Comparison of ENCODE assay signal across 15 cellular contexts in genomic region chr2:191126386-191126785, GRCh38. TPM values are rescaled to one million over a fixed set of nuclear protein-coding genes. Genes with fewer than 3 reads are reported as not detected.
A peak's percentile ranks its signal among the peaks of the same experiment; 100 is the strongest.
DNase-seq lines count a peak whose midpoint lies in the region; ATAC-seq and TF ChIP-seq lines count a peak whose summit lies in the region.
"Had no signal": no experiment of that assay in that cellular context is flagged by ENCODE, and none has a peak within 500 bp of the region (broad histone marks: within the 10 kb centered on the region; RNA-seq: fewer than 3 reads in every experiment).

No MANE protein-coding gene starts in this region.

- no peaks in the 10 kb centered on the region for H3K9me3 ChIP-seq in neural progenitor cell (ENCODE audit: low read depth)
- H3K9me3 ChIP-seq: heart left ventricle had no signal

- ATAC-seq in GM18907 (IDR thresholded peaks at IDR 0.05; ENCODE audit: unreplicated experiment), result peak; percentile 51
- ATAC-seq in activated CD8-positive, alpha-beta T cell treated with anti-CD3 and anti-CD28 coated beads for 36 hours, result peak; percentile 59
- peak; percentile 84 to 88 for ATAC-seq in natural killer cell treated with Interleukin-12 subunit alpha and Interleukin-12 subunit beta and Interleukin-15 and Interleukin-18, amount 100 ng/mL, for 72 hours

- H3K27ac Mint-ChIP-seq in activated CD4-positive, alpha-beta T cell treated with anti-CD3 and anti-CD28 coated beads, Interleukin-2, amount 10 ng/mL, durations not matched to agents 7 days and 5 days, result peak overlapping the region; percentile 6
- peak overlapping the region; percentile 82 for H3K27ac Mint-ChIP-seq in activated CD8-positive, alpha-beta T cell treated with anti-CD3 and anti-CD28 coated beads for 36 hours
- H3K27ac Mint-ChIP-seq in natural killer cell treated with Interleukin-12 subunit alpha and Interleukin-12 subunit beta and Interleukin-15 and Interleukin-18, amount 100 ng/mL, for 72 hours, result peak overlapping the region; percentile 95 to 96
- no peak overlapping the region for H3K27ac Mint-ChIP-seq in neural progenitor cell
- H3K27ac Mint-ChIP-seq: memory B cell had no signal

- peak overlapping the region; percentile 14 for H3K4me3 Mint-ChIP-seq in activated CD4-positive, alpha-beta T cell treated with anti-CD3 and anti-CD28 coated beads, Interleukin-2, amount 10 ng/mL, durations not matched to agents 7 days and 5 days
- H3K4me3 Mint-ChIP-seq in activated CD8-positive, alpha-beta T cell treated with anti-CD3 and anti-CD28 coated beads for 36 hours, result peak overlapping the region; percentile 25
- H3K4me3 Mint-ChIP-seq in natural killer cell treated with Interleukin-12 subunit alpha and Interleukin-12 subunit beta and Interleukin-15 and Interleukin-18, amount 100 ng/mL, for 72 hours, result peak overlapping the region; percentile 84
- H3K4me3 Mint-ChIP-seq in neural progenitor cell, result no peak overlapping the region
- H3K4me3 Mint-ChIP-seq: memory B cell had no signal

- intact Hi-C loops in activated CD8-positive, alpha-beta T cell treated with anti-CD3 and anti-CD28 coated beads for 36 hours (cut with micrococcal nuclease), result no loop called here

- H3K4me1 ChIP-seq in neural progenitor cell, result no peaks in the 10 kb centered on the region
- H3K4me1 ChIP-seq: heart left ventricle had no signal

- no peak overlapping the region for H3K27ac ChIP-seq in neural progenitor cell
- H3K27ac ChIP-seq: cardiac muscle cell had no signal

- no peak overlapping the region for H3K4me3 ChIP-seq in neural progenitor cell
- H3K4me3 ChIP-seq: cardiac muscle cell, heart left ventricle had no signal

- no peak for TF ChIP-seq CTCF in activated CD8-positive, alpha-beta T cell treated with anti-CD3 and anti-CD28 coated beads for 36 hours (IDR thresholded peaks at IDR 0.05)
- no peak for TF ChIP-seq CTCF in neural progenitor cell (IDR thresholded peaks at IDR 0.05)

- DNase-seq in activated CD4-positive, alpha-beta T cell treated with anti-CD3 and anti-CD28 coated beads, Interleukin-2, amount 10 ng/mL, durations not matched to agents 7 days and 5 days, result peak; percentile 29
- no peak for DNase-seq in activated CD4-positive, alpha-beta T cell treated with anti-CD3 and anti-CD28 coated beads, Interleukin-2, amount 50 U/mL, for 48 hours
- peak; percentile 61 for DNase-seq in activated CD8-positive, alpha-beta T cell treated with anti-CD3 and anti-CD28 coated beads for 36 hours
- DNase-seq in natural killer cell treated with Interleukin-12 subunit alpha and Interleukin-12 subunit beta and Interleukin-15 and Interleukin-18, amount 100 ng/mL, for 72 hours (ENCODE audit: low spot score), result peak; percentile 82
- DNase-seq in neural progenitor cell (ENCODE audit: low spot score) (no peak), HuH-7.5 (ENCODE audit: low spot score) (no peak), NCI-H345 treated with DMSO at 0.1 percent for 48 hours (lab: John Stamatoyannopoulos, UW; ENCODE audit: unreplicated experiment) (no peak)
- DNase-seq: effector CD8-positive, alpha-beta T cell; heart left ventricle; NCI-H1436 treated with DMSO at 0.1 percent for 48 hours; Right ventricle myocardium superior; T-helper 9 cell had no signal

- H3K27me3 ChIP-seq in neural progenitor cell, result no peaks in the 10 kb centered on the region
- H3K27me3 ChIP-seq: cardiac muscle cell, heart left ventricle had no signal

- no peaks in the 10 kb centered on the region for H4K20me1 ChIP-seq in neural progenitor cell (ENCODE audit: low read depth)

- no peaks in the 10 kb centered on the region for H3K79me2 ChIP-seq in neural progenitor cell (ENCODE audit: low read depth)

- peaks cover 62% of the 10 kb centered on the region for H3K4me1 Mint-ChIP-seq in activated CD4-positive, alpha-beta T cell treated with anti-CD3 and anti-CD28 coated beads, Interleukin-2, amount 10 ng/mL, durations not matched to agents 7 days and 5 days
- peaks cover 70% of the 10 kb centered on the region for H3K4me1 Mint-ChIP-seq in activated CD8-positive, alpha-beta T cell treated with anti-CD3 and anti-CD28 coated beads for 36 hours (ENCODE audit: low read depth)
- H3K4me1 Mint-ChIP-seq in natural killer cell treated with Interleukin-12 subunit alpha and Interleukin-12 subunit beta and Interleukin-15 and Interleukin-18, amount 100 ng/mL, for 72 hours (ENCODE audit: low read depth in 2 of 2), result peaks cover 60 to 73% of the 10 kb centered on the region in 2 donors
- no peaks in the 10 kb centered on the region for H3K4me1 Mint-ChIP-seq in neural progenitor cell
- H3K4me1 Mint-ChIP-seq: memory B cell had no signal

- no peaks in the 10 kb centered on the region for H3K36me3 ChIP-seq in neural progenitor cell
- H3K36me3 ChIP-seq: cardiac muscle cell, heart left ventricle had no signal

- CTCF ChIA-PET in activated CD4-positive, alpha-beta T cell treated with anti-CD3 and anti-CD28 coated beads, Interleukin-2, amount 10 ng/mL, durations not matched to agents 7 days and 5 days (lab: Charles Lee), result interaction anchor here (0.9 to 2.1 kb wide), 10 partner anchors 11 to 567 kb away, joined by 3 to 10 read pairs (median 4); no protein-coding TSS in a partner anchor
- CTCF ChIA-PET in activated CD8-positive, alpha-beta T cell treated with anti-CD3 and anti-CD28 coated beads for 36 hours (lab: Charles Lee), result interaction anchor here (0.6 to 2.6 kb wide), 9 partner anchors 10 to 558 kb away, joined by 3 to 11 read pairs (median 5); no protein-coding TSS in a partner anchor

- POLR2A ChIA-PET in activated CD4-positive, alpha-beta T cell treated with anti-CD3 and anti-CD28 coated beads, Interleukin-2, amount 10 ng/mL, durations not matched to agents 7 days and 5 days (lab: Charles Lee), result no interaction called here
- POLR2A ChIA-PET in activated CD8-positive, alpha-beta T cell treated with anti-CD3 and anti-CD28 coated beads for 36 hours (lab: Charles Lee), result interaction anchor here (0.9 to 1.5 kb wide), 9 partner anchors 9 to 55 kb away, joined by 3 to 6 read pairs (median 4); partner anchors contain the start of gene STAT4

- H3K36me3 Mint-ChIP-seq in activated CD4-positive, alpha-beta T cell treated with anti-CD3 and anti-CD28 coated beads, Interleukin-2, amount 10 ng/mL, durations not matched to agents 7 days and 5 days (ENCODE audit: low read depth), result peaks cover 65% of the 10 kb centered on the region
- peaks cover 73% of the 10 kb centered on the region for H3K36me3 Mint-ChIP-seq in activated CD8-positive, alpha-beta T cell treated with anti-CD3 and anti-CD28 coated beads for 36 hours (ENCODE audit: low read depth)
- H3K36me3 Mint-ChIP-seq in natural killer cell treated with Interleukin-12 subunit alpha and Interleukin-12 subunit beta and Interleukin-15 and Interleukin-18, amount 100 ng/mL, for 72 hours, result peaks cover 16% of the 10 kb centered on the region
- no peaks in the 10 kb centered on the region for H3K36me3 Mint-ChIP-seq in neural progenitor cell

- no peaks in the 10 kb centered on the region for H3F3A ChIP-seq in neural progenitor cell (ENCODE audit: low read depth)

- no peak overlapping the region for H2AFZ ChIP-seq in neural progenitor cell (replicated peaks)

- peaks cover 15% of the 10 kb centered on the region for H3K9me3 Mint-ChIP-seq in activated CD4-positive, alpha-beta T cell treated with anti-CD3 and anti-CD28 coated beads, Interleukin-2, amount 10 ng/mL, durations not matched to agents 7 days and 5 days
- H3K9me3 Mint-ChIP-seq in activated CD8-positive, alpha-beta T cell treated with anti-CD3 and anti-CD28 coated beads for 36 hours, result peaks cover 7% of the 10 kb centered on the region
- peaks cover 3% of the 10 kb centered on the region for H3K9me3 Mint-ChIP-seq in natural killer cell treated with Interleukin-12 subunit alpha and Interleukin-12 subunit beta and Interleukin-15 and Interleukin-18, amount 100 ng/mL, for 72 hours
- no peaks in the 10 kb centered on the region for H3K9me3 Mint-ChIP-seq in neural progenitor cell
- H3K9me3 Mint-ChIP-seq: memory B cell had no signal

- H3K4me2 ChIP-seq in neural progenitor cell, result no peak overlapping the region

- no peak overlapping the region for H3K9ac ChIP-seq in neural progenitor cell

- no peaks in the 10 kb centered on the region for H3K27me3 Mint-ChIP-seq in activated CD4-positive, alpha-beta T cell treated with anti-CD3 and anti-CD28 coated beads, Interleukin-2, amount 10 ng/mL, durations not matched to agents 7 days and 5 days
- H3K27me3 Mint-ChIP-seq in activated CD8-positive, alpha-beta T cell treated with anti-CD3 and anti-CD28 coated beads for 36 hours, result no peaks in the 10 kb centered on the region
- H3K27me3 Mint-ChIP-seq in natural killer cell treated with Interleukin-12 subunit alpha and Interleukin-12 subunit beta and Interleukin-15 and Interleukin-18, amount 100 ng/mL, for 72 hours, result no peaks in the 10 kb centered on the region
- H3K27me3 Mint-ChIP-seq in neural progenitor cell (ENCODE audit: insufficient read depth, low read depth), result peaks cover 3% of the 10 kb centered on the region
- H3K27me3 Mint-ChIP-seq: memory B cell had no signal

RNA-seq across cellular contexts. Expression of gene STAT4, which starts 24.4 kb away (rescaled TPM):
- total RNA-seq in activated CD4-positive, alpha-beta T cell treated with anti-CD3 and anti-CD28 coated beads, Interleukin-2, amount 10 ng/mL, durations not matched to agents 7 days and 5 days, result 10 to 100 TPM; 72.6 to 84.4 TPM
- 10 to 100 TPM; 70.8 to 72.2 TPM for total RNA-seq in activated CD8-positive, alpha-beta T cell treated with anti-CD3 and anti-CD28 coated beads for 36 hours
- total RNA-seq in natural killer cell treated with Interleukin-12 subunit alpha and Interleukin-12 subunit beta and Interleukin-15 and Interleukin-18, amount 100 ng/mL, for 72 hours, result 100 to 1,000 TPM; 133 to 241 TPM
- total RNA-seq in neural progenitor cell (ENCODE audit: low replicate concordance), result 0.32 and 0.62 TPM in 2 replicates

Comparison
In these comparisons a context has a peak if more than half of its experiments do, and no peak if none do; other contexts are left out.
1. DNase-seq: peak in activated CD4-positive, alpha-beta T cell treated with anti-CD3 and anti-CD28 coated beads, Interleukin-2, amount 10 ng/mL, durations not matched to agents 7 days and 5 days (single experiment), activated CD8-positive, alpha-beta T cell treated with anti-CD3 and anti-CD28 coated beads for 36 hours (single experiment) and natural killer cell treated with Interleukin-12 subunit alpha and Interleukin-12 subunit beta and Interleukin-15 and Interleukin-18, amount 100 ng/mL, for 72 hours (single experiment); none in activated CD4-positive, alpha-beta T cell treated with anti-CD3 and anti-CD28 coated beads, Interleukin-2, amount 50 U/mL, for 48 hours (0 of 2), neural progenitor cell (single experiment), HuH-7.5 (single experiment) and NCI-H345 treated with DMSO at 0.1 percent for 48 hours (single experiment).
2. RNA of gene STAT4, which starts 24.4 kb away (total RNA-seq): 133 to 241 TPM in natural killer cell treated with Interleukin-12 subunit alpha and Interleukin-12 subunit beta and Interleukin-15 and Interleukin-18, amount 100 ng/mL, for 72 hours, 72.6 to 84.4 TPM in activated CD4-positive, alpha-beta T cell treated with anti-CD3 and anti-CD28 coated beads, Interleukin-2, amount 10 ng/mL, durations not matched to agents 7 days and 5 days and 70.8 to 72.2 TPM in activated CD8-positive, alpha-beta T cell treated with anti-CD3 and anti-CD28 coated beads for 36 hours; 0.32 to 0.62 TPM in neural progenitor cell; every median in the first group is over 10 times any median in the second.
3. Peak in every context shown above with its lines, with median percentiles within 50 percentile points of each other: ATAC-seq.